Comparison of ENCODE assay signal across 13 cellular contexts in the genomic region with DNA sequence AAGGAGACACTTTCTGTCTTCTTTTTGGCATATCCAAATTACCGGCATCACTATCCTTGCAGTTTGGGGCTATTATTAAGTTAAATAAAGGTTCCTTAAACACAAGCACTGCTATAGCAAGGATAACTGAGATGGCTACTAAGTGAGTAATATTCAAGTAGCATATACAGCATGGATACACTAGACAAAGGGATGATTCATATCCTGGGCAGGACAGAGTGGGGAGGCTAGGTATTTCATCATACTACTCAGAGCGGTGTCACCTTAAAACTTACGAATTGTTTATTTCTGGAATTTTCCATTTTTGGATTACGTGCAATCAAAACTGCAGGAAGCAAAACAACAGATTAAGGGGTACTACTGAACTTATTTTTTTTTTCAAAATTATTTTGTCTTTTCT. TPM values are rescaled to one million over a fixed set of nuclear protein-coding genes. Genes with fewer than 3 reads are reported as not detected.
DNase-seq lines count a peak whose midpoint lies in the region; ATAC-seq, FAIRE-seq and TF ChIP-seq lines count a peak whose summit lies in the region.
"Had no signal": no experiment of that assay in that cellular context is flagged by ENCODE, and none has a peak within 500 bp of the region (broad histone marks: within the 10 kb centered on the region; RNA-seq: fewer than 3 reads in every experiment).

No MANE protein-coding gene starts in this region.

- peak; percentile 100 for ATAC-seq in A549
- no peak for ATAC-seq in HG02571 (IDR thresholded peaks at IDR 0.05; ENCODE audit: unreplicated experiment)
- no peak for ATAC-seq in HG03520 (IDR thresholded peaks at IDR 0.05; ENCODE audit: unreplicated experiment)
- ATAC-seq: body of pancreas had no signal

- CTCF ChIA-PET in A549 (lab: Yijun Ruan, JAX) = no interaction called here

- in situ Hi-C loops in GM23248 (cut with MboI) (no loop called here), SK-MEL-5 (cut with HindIII; ENCODE audit: low pct_unique_long_range_greater_than_20kb, low sequenced_read_pairs) (no loop called here)

- H3K27me3 ChIP-seq in GM23248 (replicated peaks; ENCODE audit: insufficient read depth) = no peaks in the 10 kb centered on the region
- H3K27me3 ChIP-seq: body of pancreas had no signal

- no peaks in the 10 kb centered on the region for H3K9me2 ChIP-seq in GM23248 (ENCODE audit: insufficient read depth)

- H3K4me1 ChIP-seq in A549 = peaks cover 25% of the 10 kb centered on the region
- peaks cover 31% of the 10 kb centered on the region for H3K4me1 ChIP-seq in GM23248 (ENCODE audit: insufficient read depth)
- H3K4me1 ChIP-seq: body of pancreas had no signal

- peak overlapping the region; percentile 37 for H3K9ac ChIP-seq in GM23248

- 0 out of 2 replicates have a peak overlapping the region, but pooled peaks have one; percentile 10 for H2AFZ ChIP-seq in GM23248

- peaks cover 17% of the 10 kb centered on the region; the same call in 1 of the 2 replicates for H3K36me3 ChIP-seq in GM23248 (ENCODE audit: low read depth)

- 11% methylated on average over 4 of the region's 4 CpGs for WGBS in A549 (ENCODE audit: missing lambda C conversion rate)
- WGBS in GM23248 (ENCODE audit: low coverage in 1 of 2, low lambda C conversion rate in 2 of 2, missing lambda C conversion rate in 2 of 2), 2 experiments = 3 to 6% methylated on average over 4 of the region's 4 CpGs

- no peak for TF ChIP-seq RAD21 in A549 (conservative IDR thresholded peaks at IDR 0.05 in 1 of 2, IDR thresholded peaks at IDR 0.05 in 1 of 2)

- FAIRE-seq in A549 (lab: Jason Lieb, UNC) = peak; percentile 94
- FAIRE-seq: TTC549 had no signal

- H3K9me3 ChIP-seq in A549 (peaks cover 20% of the 10 kb centered on the region; the same call in 2 of the 3 replicates), GM23248 (ENCODE audit: low read depth) (no peaks in the 10 kb centered on the region)
- H3K9me3 ChIP-seq: body of pancreas had no signal

- peak in 1 of 2 experiments; percentile 56; a peak in 1 of 5 replicates for TF ChIP-seq EP300 in A549 (IDR thresholded peaks at IDR 0.05)

- no peak for TF ChIP-seq POLR2A in A549 (IDR thresholded peaks at IDR 0.05; ENCODE audit: low read length)

- peak overlapping the region; percentile 61 for H3K4me2 ChIP-seq in A549
- peak overlapping the region; percentile 68 for H3K4me2 ChIP-seq in GM23248 (ENCODE audit: unreplicated experiment)

- peaks cover 76% of the 10 kb centered on the region for H3K79me2 ChIP-seq in GM23248 (ENCODE audit: insufficient read depth)

- TF ChIP-seq CTCF in A549 (IDR thresholded peaks at IDR 0.05) (no peak), foreskin fibroblast (IDR thresholded peaks at IDR 0.05; ENCODE audit: low read depth, low read length) (no peak)

- POLR2A ChIA-PET in A549 (lab: Yijun Ruan, JAX) = no interaction called here

- H3F3A ChIP-seq in GM23248 (ENCODE audit: insufficient read depth) = peaks cover 9% of the 10 kb centered on the region

- H3K4me3 ChIP-seq in A549 = no peak overlapping the region
- H3K4me3 ChIP-seq in GM23248 = peak overlapping the region; percentile 38
- no peak overlapping the region for H3K4me3 ChIP-seq in foreskin fibroblast (ENCODE audit: low read depth in 1 of 2, low read length in 2 of 2)
- H3K4me3 ChIP-seq: body of pancreas had no signal

- H3K27ac ChIP-seq in A549 (peak overlapping the region; percentile 73 to 83), GM23248 (peak overlapping the region; percentile 60)
- H3K27ac ChIP-seq: body of pancreas had no signal

- H4K20me1 ChIP-seq in GM23248 (ENCODE audit: insufficient read depth) = no peaks in the 10 kb centered on the region

- peak; percentile 51 to 83 for DNase-seq in A549 (ENCODE audit: low read depth in 1 of 2, low spot score in 1 of 2)
- peak; percentile 93 for DNase-seq in GM23248
- peak; percentile 42 for DNase-seq in SK-MEL-5 (ENCODE audit: low read depth, low spot score)
- peak; percentile 84 to 92 for DNase-seq in foreskin fibroblast
- DNase-seq in stimulated activated CD4-positive, alpha-beta T cell treated with anti-CD3 and anti-CD28 coated beads, Interleukin-4, amount 100 ng/mL, for 1 hour = no peak
- no peak for DNase-seq in NCI-H2081 (lab: John Stamatoyannopoulos, UW)
- DNase-seq: body of pancreas, DMS153, left cardiac atrium, NCI-H1694 treated with DMSO at 0.1 percent for 48 hours had no signal

TF ChIP-seq in A549, 52 proteins besides CTCF, POLR2A, EP300 and RAD21:
- TF ChIP-seq, protein P1, sequence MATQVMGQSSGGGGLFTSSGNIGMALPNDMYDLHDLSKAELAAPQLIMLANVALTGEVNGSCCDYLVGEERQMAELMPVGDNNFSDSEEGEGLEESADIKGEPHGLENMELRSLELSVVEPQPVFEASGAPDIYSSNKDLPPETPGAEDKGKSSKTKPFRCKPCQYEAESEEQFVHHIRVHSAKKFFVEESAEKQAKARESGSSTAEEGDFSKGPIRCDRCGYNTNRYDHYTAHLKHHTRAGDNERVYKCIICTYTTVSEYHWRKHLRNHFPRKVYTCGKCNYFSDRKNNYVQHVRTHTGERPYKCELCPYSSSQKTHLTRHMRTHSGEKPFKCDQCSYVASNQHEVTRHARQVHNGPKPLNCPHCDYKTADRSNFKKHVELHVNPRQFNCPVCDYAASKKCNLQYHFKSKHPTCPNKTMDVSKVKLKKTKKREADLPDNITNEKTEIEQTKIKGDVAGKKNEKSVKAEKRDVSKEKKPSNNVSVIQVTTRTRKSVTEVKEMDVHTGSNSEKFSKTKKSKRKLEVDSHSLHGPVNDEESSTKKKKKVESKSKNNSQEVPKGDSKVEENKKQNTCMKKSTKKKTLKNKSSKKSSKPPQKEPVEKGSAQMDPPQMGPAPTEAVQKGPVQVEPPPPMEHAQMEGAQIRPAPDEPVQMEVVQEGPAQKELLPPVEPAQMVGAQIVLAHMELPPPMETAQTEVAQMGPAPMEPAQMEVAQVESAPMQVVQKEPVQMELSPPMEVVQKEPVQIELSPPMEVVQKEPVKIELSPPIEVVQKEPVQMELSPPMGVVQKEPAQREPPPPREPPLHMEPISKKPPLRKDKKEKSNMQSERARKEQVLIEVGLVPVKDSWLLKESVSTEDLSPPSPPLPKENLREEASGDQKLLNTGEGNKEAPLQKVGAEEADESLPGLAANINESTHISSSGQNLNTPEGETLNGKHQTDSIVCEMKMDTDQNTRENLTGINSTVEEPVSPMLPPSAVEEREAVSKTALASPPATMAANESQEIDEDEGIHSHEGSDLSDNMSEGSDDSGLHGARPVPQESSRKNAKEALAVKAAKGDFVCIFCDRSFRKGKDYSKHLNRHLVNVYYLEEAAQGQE (IDR thresholded peaks at IDR 0.05) = no peak
- TF ChIP-seq FOSL2 (IDR thresholded peaks at IDR 0.05) (peak; percentile 93), FOSL2 (CRISPR knock-in tag; IDR thresholded peaks at IDR 0.05) (peak; percentile 92), CEBPB (IDR thresholded peaks at IDR 0.05) (peak; percentile 82 to 91; a peak in 3 of 4 replicates), SMC3 (IDR thresholded peaks at IDR 0.05) (0 out of 3 replicates have a peak, but pooled peaks have one; percentile 9), JUNB (IDR thresholded peaks at IDR 0.05) (peak; percentile 86), JUN (IDR thresholded peaks at IDR 0.05) (peak; percentile 55 to 69; a peak in 3 of 5 replicates)
- TF ChIP-seq, protein P2, sequence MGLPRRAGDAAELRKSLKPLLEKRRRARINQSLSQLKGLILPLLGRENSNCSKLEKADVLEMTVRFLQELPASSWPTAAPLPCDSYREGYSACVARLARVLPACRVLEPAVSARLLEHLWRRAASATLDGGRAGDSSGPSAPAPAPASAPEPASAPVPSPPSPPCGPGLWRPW (IDR thresholded peaks at IDR 0.05) = no peak
- TF ChIP-seq, protein P3, sequence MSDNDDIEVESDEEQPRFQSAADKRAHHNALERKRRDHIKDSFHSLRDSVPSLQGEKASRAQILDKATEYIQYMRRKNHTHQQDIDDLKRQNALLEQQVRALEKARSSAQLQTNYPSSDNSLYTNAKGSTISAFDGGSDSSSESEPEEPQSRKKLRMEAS (IDR thresholded peaks at IDR 0.05) = peak; percentile 50
- TF ChIP-seq, protein P4, sequence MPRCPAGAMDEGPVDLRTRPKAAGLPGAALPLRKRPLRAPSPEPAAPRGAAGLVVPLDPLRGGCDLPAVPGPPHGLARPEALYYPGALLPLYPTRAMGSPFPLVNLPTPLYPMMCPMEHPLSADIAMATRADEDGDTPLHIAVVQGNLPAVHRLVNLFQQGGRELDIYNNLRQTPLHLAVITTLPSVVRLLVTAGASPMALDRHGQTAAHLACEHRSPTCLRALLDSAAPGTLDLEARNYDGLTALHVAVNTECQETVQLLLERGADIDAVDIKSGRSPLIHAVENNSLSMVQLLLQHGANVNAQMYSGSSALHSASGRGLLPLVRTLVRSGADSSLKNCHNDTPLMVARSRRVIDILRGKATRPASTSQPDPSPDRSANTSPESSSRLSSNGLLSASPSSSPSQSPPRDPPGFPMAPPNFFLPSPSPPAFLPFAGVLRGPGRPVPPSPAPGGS (IDR thresholded peaks at IDR 0.05) = peak; percentile 52; the same call in 1 of the 3 replicates

RNA-seq across cellular contexts. Expression of a gene that starts 54.1 kb away (rescaled TPM):
- polyA plus RNA-seq in A549 (2011; rRNA removed) (11.6 and 12.3 TPM in 2 replicates), A549 (2017; fragmentation: RNase III; extraction: RNeasy Plus Mini Kit Qiagen cat#74134 plus additional on column Dnase treatment) (3.3 to 3.8 TPM (median 3.6 TPM) in 3 replicates), GM23248 (2016; fragmentation: Nextera tagmentation; extraction: Ambion mirVana) (24.9 and 26.1 TPM in 2 replicates)
- 0.76 and 1.1 TPM in 2 replicates for polyA plus RNA-seq in A549 (2012; cell fraction: cytosol; rRNA removed)
- polyA plus RNA-seq in A549 (2012; cell fraction: nucleus; rRNA removed) = 0.74 and 0.86 TPM in 2 replicates
- 11.0 and 14.3 TPM in 2 replicates for polyA minus RNA-seq in A549 (2011; rRNA and poly(A)+ RNA removed)
- 16.6 and 26.8 TPM in 2 replicates for total RNA-seq in GM23248 (2014; rRNA removed; shearing (Covaris generic))
- total RNA-seq in SK-MEL-5 (2014; rRNA removed; shearing (Covaris generic)) = 18.8 and 20.1 TPM in 2 replicates
- polyA plus RNA-seq in SK-MEL-5 (2015; cell fraction: cytosol; rRNA removed) = 5.3 and 6.4 TPM in 2 replicates
- 5.1 and 5.9 TPM in 2 replicates for polyA plus RNA-seq in SK-MEL-5 (2015; cell fraction: nucleus; rRNA removed)

Comparison
In these comparisons a context has a peak if more than half of its experiments do, and no peak if none do; other contexts are left out.
1. ATAC-seq: peak in A549 (2 of 2); none in HG02571 (single experiment) and HG03520 (single experiment).
2. DNase-seq: peak in A549 (2 of 2), GM23248 (single experiment), SK-MEL-5 (single experiment) and foreskin fibroblast (2 of 2); none in stimulated activated CD4-positive, alpha-beta T cell treated with anti-CD3 and anti-CD28 coated beads, Interleukin-4, amount 100 ng/mL, for 1 hour (single experiment) and NCI-H2081 (0 of 2).